Comparison of ENCODE assay signal across 16 cellular contexts in the genomic region with DNA sequence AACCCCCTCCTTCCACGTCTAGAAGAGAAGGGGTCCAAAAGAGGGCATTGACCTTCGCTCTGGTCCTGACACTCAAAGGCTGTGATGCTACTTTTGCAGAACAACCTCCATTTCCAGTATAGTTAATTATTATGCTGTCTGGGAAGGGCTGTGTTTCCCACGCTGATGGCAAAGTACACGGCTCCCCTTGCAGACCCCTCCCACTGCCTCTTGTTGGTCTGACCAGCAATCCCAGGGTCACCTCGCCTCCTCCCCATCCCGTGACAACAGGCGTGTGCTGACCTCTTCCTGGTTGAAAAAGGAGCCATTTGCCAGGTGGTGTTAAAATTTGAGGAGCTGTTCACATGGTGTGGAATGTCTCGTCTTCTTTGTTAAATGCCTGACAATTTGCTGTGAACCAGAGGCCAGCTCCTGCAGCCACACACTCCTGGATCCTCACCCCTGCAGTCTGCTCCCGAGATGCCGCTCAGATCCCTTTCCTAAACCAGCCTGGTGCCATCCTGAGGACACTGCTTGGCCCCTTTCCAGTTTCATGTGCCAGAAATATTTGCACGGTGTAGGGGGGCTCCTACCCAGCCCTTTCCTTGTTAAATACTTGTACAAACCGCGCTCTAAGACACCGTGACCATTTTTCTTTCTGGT.
DNase-seq lines count a peak whose midpoint lies in the region; TF ChIP-seq lines count a peak whose summit lies in the region.
"Had no signal": no experiment of that assay in that cellular context is flagged by ENCODE, and none has a peak within 500 bp of the region (broad histone marks: within the 10 kb centered on the region; RNA-seq: fewer than 3 reads in every experiment).

No MANE protein-coding gene starts in this region.

- H3K9me3 ChIP-seq in testis, result no peaks in the 10 kb centered on the region
- H3K9me3 ChIP-seq: Peyer's patch had no signal

- H3K4me3 Mint-ChIP-seq in chondrocyte (ENCODE audit: unreplicated experiment), result no peak overlapping the region

- peaks cover 3% of the 10 kb centered on the region for H3K27me3 Mint-ChIP-seq in chondrocyte (ENCODE audit: low read depth)

- intact Hi-C loops in testis (cut with DNase I; ENCODE audit: low total_unique reads), result no loop called here

- H3K36me3 ChIP-seq in testis (ENCODE audit: low read depth, missing control alignments), result no peaks in the 10 kb centered on the region
- H3K36me3 ChIP-seq: Peyer's patch had no signal

- no peaks in the 10 kb centered on the region for H3K4me1 ChIP-seq in testis
- H3K4me1 ChIP-seq: Peyer's patch had no signal

- no peak for TF ChIP-seq POLR2A in testis (IDR thresholded peaks at IDR 0.05)

- H3K27ac Mint-ChIP-seq in chondrocyte (ENCODE audit: unreplicated experiment), result peak overlapping the region; percentile 45

- no peaks in the 10 kb centered on the region for H3K9me3 Mint-ChIP-seq in chondrocyte (ENCODE audit: low read depth)

- TF ChIP-seq CTCF in chondrocyte (IDR thresholded peaks at IDR 0.05) (no peak), testis (IDR thresholded peaks at IDR 0.05) (no peak)

- H3K36me3 Mint-ChIP-seq in chondrocyte (ENCODE audit: low read depth), result no peaks in the 10 kb centered on the region

- H3K4me1 Mint-ChIP-seq in chondrocyte (ENCODE audit: low read depth), result peaks cover 19% of the 10 kb centered on the region

- no peaks in the 10 kb centered on the region for H3K27me3 ChIP-seq in testis
- H3K27me3 ChIP-seq: Peyer's patch had no signal

- no peak overlapping the region for H3K27ac ChIP-seq in testis
- H3K27ac ChIP-seq: HL-60, Peyer's patch had no signal

- peak; percentile 21 for DNase-seq in activated CD8-positive, alpha-beta memory T cell treated with anti-CD3 and anti-CD28 coated beads for 24 hours
- DNase-seq in activated CD8-positive, alpha-beta memory T cell treated with anti-CD3 and anti-CD28 coated beads, Interleukin-2, amount 50 U/mL, for 4 hours, result no peak
- DNase-seq in chondrocyte (ENCODE audit: low spot score) (no peak), left kidney (ENCODE audit: low read depth, low spot score) (peak; percentile 64), testis (peak; percentile 1), iPS-NIHi7 (ENCODE audit: extremely low spot score) (no peak), Ammon's horn (ENCODE audit: low spot score) (no peak), germinal center (ENCODE audit: low spot score) (no peak)
- DNase-seq: MV-4-11, NCI-H146, NCI-H446, NCI-H748 treated with DMSO at 0.1 percent for 48 hours, SIG-M5 had no signal

- 46 to 51% methylated on average over 14 of the region's 14 CpGs for WGBS in testis, 2 donors

- no peak overlapping the region for H3K4me3 ChIP-seq in testis
- H3K4me3 ChIP-seq: GM12878, Peyer's patch had no signal

Comparison
In these comparisons a context has a peak if more than half of its experiments do, and no peak if none do; other contexts are left out.
1. DNase-seq: peak in activated CD8-positive, alpha-beta memory T cell treated with anti-CD3 and anti-CD28 coated beads for 24 hours (single experiment), left kidney (single experiment) and testis (single experiment); none in activated CD8-positive, alpha-beta memory T cell treated with anti-CD3 and anti-CD28 coated beads, Interleukin-2, amount 50 U/mL, for 4 hours (single experiment), chondrocyte (single experiment), iPS-NIHi7 (single experiment), Ammon's horn (single experiment) and germinal center (single experiment).